Comparison of ENCODE assay signal across 2 cellular contexts in genomic region chr7:32032211-32032610, GRCh38.
TF ChIP-seq lines count a peak whose summit lies in the region.

No MANE protein-coding gene starts in this region.

TF ChIP-seq in IMR-90, 13 proteins besides CTCF, POLR2A, EP300 and RAD21:
- TF ChIP-seq MXI1 (IDR thresholded peaks at IDR 0.05; ENCODE audit: borderline replicate concordance, low read depth, low read length) (no peak), CEBPB (IDR thresholded peaks at IDR 0.05; ENCODE audit: low read depth, low read length) (no peak), RFX5 (IDR thresholded peaks at IDR 0.05; ENCODE audit: low read depth, low read length) (no peak), MAFK (IDR thresholded peaks at IDR 0.05; ENCODE audit: low read depth, low read length) (no peak), ELK1 (IDR thresholded peaks at IDR 0.05; ENCODE audit: borderline replicate concordance, low read depth, low read length) (no peak), RCOR1 (IDR thresholded peaks at IDR 0.05; ENCODE audit: insufficient replicate concordance, low read length) (no peak), CHD1 (IDR thresholded peaks at IDR 0.05; ENCODE audit: low read depth, low read length) (no peak), SMC3 (IDR thresholded peaks at IDR 0.05; ENCODE audit: low read depth, low read length) (no peak), FOS (IDR thresholded peaks at IDR 0.05; ENCODE audit: low read depth, low read length) (no peak)
TF ChIP-seq in IMR-90: peak in this region for 0.

TF ChIP-seq in H1, 55 proteins besides CTCF, POLR2A, EP300 and RAD21:
- TF ChIP-seq BCL11A (IDR thresholded peaks at IDR 0.05; ENCODE audit: low read depth in 2 of 2, low read length in 2 of 2) (no peak), CHD7 (IDR thresholded peaks at IDR 0.05; ENCODE audit: insufficient replicate concordance, low read length) (no peak)
